In the genomic region with DNA sequence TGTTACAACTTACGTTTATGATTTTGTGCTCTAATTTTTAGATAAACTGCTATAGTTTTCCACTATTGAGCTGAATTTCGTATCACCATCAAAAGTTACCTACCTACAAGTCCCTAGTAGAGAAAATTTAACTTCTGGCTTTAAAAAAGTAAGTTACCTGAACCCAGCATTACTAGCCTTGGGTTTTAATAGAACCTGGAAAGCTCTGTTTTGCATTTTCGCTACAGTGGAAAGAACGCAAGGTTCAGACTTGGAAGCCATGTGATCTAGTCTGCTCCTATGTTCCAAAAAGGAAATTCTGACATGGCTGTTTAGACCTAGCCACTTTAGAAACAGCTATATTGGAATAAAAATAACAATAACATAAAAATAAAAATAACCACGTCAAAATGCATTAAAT, we compare ENCODE assay signal across 19 cellular contexts.
DNase-seq lines count a peak whose midpoint lies in the region; ATAC-seq and TF ChIP-seq lines count a peak whose summit lies in the region.
"Had no signal": no experiment of that assay in that cellular context is flagged by ENCODE, and none has a peak within 500 bp of the region (broad histone marks: within the 10 kb centered on the region; RNA-seq: fewer than 3 reads in every experiment).

No MANE protein-coding gene starts in this region.

- no peak for TF ChIP-seq CTCF in CD14-positive monocyte (IDR thresholded peaks at IDR 0.05)
- TF ChIP-seq CTCF in OCI-LY1 (IDR thresholded peaks at IDR 0.05; ENCODE audit: low read length): no peak
- TF ChIP-seq CTCF in esophagus muscularis mucosa (IDR thresholded peaks at IDR 0.05): no peak
- no peak for TF ChIP-seq CTCF in smooth muscle cell (IDR thresholded peaks at IDR 0.05; ENCODE audit: borderline replicate concordance, insufficient read depth, poor library complexity, severe bottlenecking)
- no peak for TF ChIP-seq CTCF in ovary (IDR thresholded peaks at IDR 0.05)

- no peak overlapping the region for H3K4me3 Mint-ChIP-seq in CD14-positive monocyte
- H3K4me3 Mint-ChIP-seq in stimulated activated effector memory CD8-positive, alpha-beta T cell treated with anti-CD3 and anti-CD28 coated beads, Interleukin-12 subunit alpha, Interleukin-12 subunit beta, amount 100 ng/mL, for 72 hours: no peak overlapping the region
- H3K4me3 Mint-ChIP-seq: activated naive CD4-positive, alpha-beta T cell treated with anti-CD3 and anti-CD28 coated beads, Interleukin-2, amount 10 ng/mL, durations not matched to agents 7 days and 5 days had no signal

- peaks cover 82% of the 10 kb centered on the region for H3K4me1 Mint-ChIP-seq in CD14-positive monocyte
- H3K4me1 Mint-ChIP-seq in stimulated activated effector memory CD8-positive, alpha-beta T cell treated with anti-CD3 and anti-CD28 coated beads, Interleukin-12 subunit alpha, Interleukin-12 subunit beta, amount 100 ng/mL, for 72 hours: peaks cover 81% of the 10 kb centered on the region

- no peaks in the 10 kb centered on the region for H3K9me2 ChIP-seq in OCI-LY1 (ENCODE audit: low read depth, low read length)

- 84% methylated on average over 5 of the region's 5 CpGs for WGBS in esophagus muscularis mucosa
- 98% methylated on average over 5 of the region's 5 CpGs for WGBS in smooth muscle cell (ENCODE audit: low lambda C conversion rate)
- 87 to 90% (median 90%) methylated on average over 5 of the region's 5 CpGs for WGBS in ovary, 3 donors

- peak overlapping the region; percentile 68 for H3K9ac ChIP-seq in OCI-LY1 (ENCODE audit: low read length)
- no peak overlapping the region for H3K9ac ChIP-seq in smooth muscle cell (ENCODE audit: low read depth)

- H4K20me1 ChIP-seq in OCI-LY1 (ENCODE audit: insufficient read depth, low read length): no peaks in the 10 kb centered on the region
- H4K20me1 ChIP-seq in smooth muscle cell (ENCODE audit: low read depth): peaks cover 88% of the 10 kb centered on the region

- no peak for TF ChIP-seq POLR2A in esophagus muscularis mucosa (IDR thresholded peaks at IDR 0.05; ENCODE audit: low read depth)
- no peak for TF ChIP-seq POLR2A in ovary (IDR thresholded peaks at IDR 0.05)

- H2AFZ ChIP-seq in OCI-LY1 (ENCODE audit: low read length) (no peak overlapping the region), smooth muscle cell (ENCODE audit: low read depth) (no peak overlapping the region)

- H3K27ac ChIP-seq in OCI-LY1 (ENCODE audit: low read depth, low read length, poor library complexity, severe bottlenecking) (peak overlapping the region; percentile 99), esophagus muscularis mucosa (replicated peaks in 1 of 4) (peak overlapping the region; percentile 40 to 48 (median 44)), smooth muscle cell (ENCODE audit: low read depth) (peak overlapping the region; percentile 67), ovary (no peak overlapping the region)
- H3K27ac ChIP-seq: epithelial cell of prostate, SJSA1 had no signal

- DNase-seq in CD14-positive monocyte (ENCODE audit: low spot score) (no peak), esophagus muscularis mucosa (ENCODE audit: extremely low spot score) (no peak), smooth muscle cell (lab: John Stamatoyannopoulos, UW; ENCODE audit: unreplicated experiment) (no peak), ovary (no peak)
- DNase-seq in stimulated activated effector memory CD8-positive, alpha-beta T cell treated with anti-CD3 and anti-CD28 coated beads, Interleukin-12 subunit alpha, Interleukin-12 subunit beta, amount 100 ng/mL, for 72 hours (ENCODE audit: low spot score in 2 of 2): no peak
- DNase-seq: activated CD4-positive, alpha-beta T cell treated with anti-CD3 and anti-CD28 coated beads for 1 hour; activated naive CD4-positive, alpha-beta T cell treated with anti-CD3 and anti-CD28 coated beads, Interleukin-2, amount 10 ng/mL, durations not matched to agents 7 days and 5 days; COR-L47; cortex of kidney; EL; NCI-H2029; NCI-H510A; PC-3; T-helper 9 cell had no signal

- H3K9me3 ChIP-seq in OCI-LY1 (ENCODE audit: low read length) (no peaks in the 10 kb centered on the region), esophagus muscularis mucosa (no peaks in the 10 kb centered on the region), smooth muscle cell (replicated peaks; ENCODE audit: low read depth) (no peaks in the 10 kb centered on the region), ovary (no peaks in the 10 kb centered on the region)
- H3K9me3 ChIP-seq: SJSA1 had no signal

- peaks cover 9 to 11% of the 10 kb centered on the region in 2 donors for H3K36me3 Mint-ChIP-seq in CD14-positive monocyte
- H3K36me3 Mint-ChIP-seq in stimulated activated effector memory CD8-positive, alpha-beta T cell treated with anti-CD3 and anti-CD28 coated beads, Interleukin-12 subunit alpha, Interleukin-12 subunit beta, amount 100 ng/mL, for 72 hours: peaks cover 5% of the 10 kb centered on the region

- peaks cover 0 to 4% (median 0%) of the 10 kb centered on the region in 3 donors for H3K27me3 Mint-ChIP-seq in CD14-positive monocyte (ENCODE audit: low read depth in 3 of 3)
- H3K27me3 Mint-ChIP-seq: activated naive CD4-positive, alpha-beta T cell treated with anti-CD3 and anti-CD28 coated beads, Interleukin-2, amount 10 ng/mL, durations not matched to agents 7 days and 5 days had no signal

- H3K4me3 ChIP-seq in OCI-LY1 (ENCODE audit: low read depth, low read length, poor library complexity, severe bottlenecking) (peak overlapping the region; percentile 33), esophagus muscularis mucosa (no peak overlapping the region), smooth muscle cell (no peak overlapping the region), ovary (no peak overlapping the region)
- H3K4me3 ChIP-seq: SJSA1 had no signal

- H3K27ac Mint-ChIP-seq in CD14-positive monocyte: peak overlapping the region in 6 of 7 donors; percentile 80 to 95 (median 88)
- H3K27ac Mint-ChIP-seq in stimulated activated effector memory CD8-positive, alpha-beta T cell treated with anti-CD3 and anti-CD28 coated beads, Interleukin-12 subunit alpha, Interleukin-12 subunit beta, amount 100 ng/mL, for 72 hours: no peak overlapping the region

- no peak for ATAC-seq in HG03097 (IDR thresholded peaks at IDR 0.05; ENCODE audit: low FRiP score, unreplicated experiment)
- ATAC-seq in HG03196 (IDR thresholded peaks at IDR 0.05; ENCODE audit: unreplicated experiment): no peak
- no peak for ATAC-seq in stimulated activated effector memory CD8-positive, alpha-beta T cell treated with anti-CD3 and anti-CD28 coated beads, Interleukin-12 subunit alpha, Interleukin-12 subunit beta, amount 100 ng/mL, for 72 hours
- ATAC-seq: PC-3 had no signal

- H3F3A ChIP-seq in OCI-LY1 (ENCODE audit: insufficient read depth, low read length): 0 out of 2 replicates have a peak, but pooled peaks cover 9% of the 10 kb centered on the region
- H3F3A ChIP-seq in smooth muscle cell (ENCODE audit: low read depth): peaks cover 25% of the 10 kb centered on the region

- H3K9me3 Mint-ChIP-seq in CD14-positive monocyte: no peaks in the 10 kb centered on the region
- no peaks in the 10 kb centered on the region for H3K9me3 Mint-ChIP-seq in stimulated activated effector memory CD8-positive, alpha-beta T cell treated with anti-CD3 and anti-CD28 coated beads, Interleukin-12 subunit alpha, Interleukin-12 subunit beta, amount 100 ng/mL, for 72 hours
- H3K9me3 Mint-ChIP-seq: activated naive CD4-positive, alpha-beta T cell treated with anti-CD3 and anti-CD28 coated beads, Interleukin-2, amount 10 ng/mL, durations not matched to agents 7 days and 5 days had no signal

- TF ChIP-seq EP300 in esophagus muscularis mucosa (IDR thresholded peaks at IDR 0.05): no peak
- TF ChIP-seq EP300 in ovary (IDR thresholded peaks at IDR 0.05): no peak

- H3K27me3 ChIP-seq in OCI-LY1 (ENCODE audit: insufficient read depth, low read length) (no peaks in the 10 kb centered on the region), esophagus muscularis mucosa (no peaks in the 10 kb centered on the region), smooth muscle cell (ENCODE audit: low read depth) (no peaks in the 10 kb centered on the region), ovary (no peaks in the 10 kb centered on the region)
- H3K27me3 ChIP-seq: SJSA1 had no signal

- peak overlapping the region; percentile 76 for H3K4me2 ChIP-seq in OCI-LY1 (ENCODE audit: low read length)
- no peak overlapping the region for H3K4me2 ChIP-seq in smooth muscle cell

- no peaks in the 10 kb centered on the region for H3K36me3 ChIP-seq in OCI-LY1 (ENCODE audit: insufficient read depth, low read length)
- no peaks in the 10 kb centered on the region for H3K36me3 ChIP-seq in esophagus muscularis mucosa
- no peaks in the 10 kb centered on the region for H3K36me3 ChIP-seq in smooth muscle cell (ENCODE audit: low read depth)
- no peaks in the 10 kb centered on the region for H3K36me3 ChIP-seq in ovary

- intact Hi-C loops in CD14-positive monocyte (cut with micrococcal nuclease): loop anchor here (10.0 kb wide), 2 partner anchors 96 to 276 kb away; no protein-coding TSS in a partner anchor
- intact Hi-C loops in esophagus muscularis mucosa (cut with DNase I): no loop called here
- intact Hi-C loops in ovary (cut with DNase I): no loop called here

- H3K79me2 ChIP-seq in OCI-LY1 (ENCODE audit: insufficient read depth, low read length): no peaks in the 10 kb centered on the region
- peaks cover 24% of the 10 kb centered on the region for H3K79me2 ChIP-seq in smooth muscle cell (ENCODE audit: low read depth)

- H3K4me1 ChIP-seq in OCI-LY1 (ENCODE audit: insufficient read depth, low read length, severe bottlenecking) (peaks cover 88% of the 10 kb centered on the region), esophagus muscularis mucosa (peaks cover 23 to 72% (median 32%) of the 10 kb centered on the region in 4 donors), smooth muscle cell (ENCODE audit: low read depth) (peaks cover 9% of the 10 kb centered on the region), ovary (ENCODE audit: insufficient read depth) (peaks cover 10% of the 10 kb centered on the region)

Comparison
In these comparisons a context has a peak if more than half of its experiments do, and no peak if none do; other contexts are left out.
1. H3K27ac ChIP-seq: peak in OCI-LY1 (single experiment), esophagus muscularis mucosa (4 of 4) and smooth muscle cell (single experiment); none in ovary (0 of 2).
2. intact Hi-C loops: an anchor here in CD14-positive monocyte (10.0 kb wide); none called in esophagus muscularis mucosa and ovary.